Comparison of ENCODE assay signal across 11 cellular contexts in the genomic region with DNA sequence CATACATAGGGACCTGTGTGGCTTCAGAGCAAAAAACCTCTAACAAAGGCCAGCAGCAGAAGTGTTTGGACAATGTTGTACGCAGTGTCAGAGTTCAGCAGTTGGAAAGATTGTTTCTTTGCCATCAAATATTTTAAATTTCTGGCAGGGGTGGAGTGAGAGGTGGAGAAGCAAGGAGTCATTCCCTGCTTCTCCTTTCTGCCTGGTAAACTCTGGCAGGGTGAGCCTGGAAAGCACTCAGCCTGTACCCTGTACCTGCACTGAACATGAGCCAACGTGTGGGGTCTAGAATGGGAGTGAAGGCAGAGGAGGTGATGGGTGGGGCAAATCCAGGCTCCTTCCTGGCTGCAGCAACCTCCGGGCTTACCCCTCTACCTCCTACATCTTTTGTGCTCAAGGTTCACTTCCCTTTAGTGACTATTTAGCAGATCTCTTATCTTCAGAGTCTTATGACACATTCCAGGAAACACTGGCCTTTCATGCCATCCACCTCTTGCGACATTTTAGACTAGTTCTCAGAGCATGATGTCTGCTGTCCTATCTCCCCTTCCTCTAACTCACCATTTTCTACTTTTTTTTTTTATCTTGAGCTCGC.
DNase-seq lines count a peak whose midpoint lies in the region; ATAC-seq and TF ChIP-seq lines count a peak whose summit lies in the region.
"Had no signal": no experiment of that assay in that cellular context is flagged by ENCODE, and none has a peak within 500 bp of the region (broad histone marks: within the 10 kb centered on the region; RNA-seq: fewer than 3 reads in every experiment).

No MANE protein-coding gene starts in this region.

- H3K79me2 ChIP-seq in GM23248 (ENCODE audit: insufficient read depth): no peaks in the 10 kb centered on the region

- H3F3A ChIP-seq in GM23248 (ENCODE audit: insufficient read depth): peaks cover 13% of the 10 kb centered on the region; the same call in 1 of the 2 replicates

- H3K4me3 ChIP-seq in GM23248: no peak overlapping the region
- no peak overlapping the region for H3K4me3 ChIP-seq in fibroblast of the aortic adventitia (ENCODE audit: low read depth, low read length)
- no peak overlapping the region for H3K4me3 ChIP-seq in gastrocnemius medialis

- H2AFZ ChIP-seq in GM23248: no peak overlapping the region

- H3K9me3 ChIP-seq in GM23248 (ENCODE audit: low read depth): no peaks in the 10 kb centered on the region
- no peaks in the 10 kb centered on the region for H3K9me3 ChIP-seq in gastrocnemius medialis

- 88 to 89% methylated on average over 5 of the region's 5 CpGs for WGBS in GM23248 (ENCODE audit: low coverage in 1 of 2, low lambda C conversion rate in 2 of 2, missing lambda C conversion rate in 2 of 2), 2 experiments

- in situ Hi-C loops in GM23248 (cut with MboI): no loop called here
- in situ Hi-C loops in gastrocnemius medialis (cut with MboI; ENCODE audit: low sequenced_read_pairs in 4 of 4): no loop called here

- no peak for ATAC-seq in gastrocnemius medialis
- ATAC-seq: stimulated activated naive CD8-positive, alpha-beta T cell treated with anti-CD3 and anti-CD28 coated beads, Interleukin-15, Interleukin-2, amounts not matched to agents 100 U/mL and 50 U/mL, for 24 hours had no signal

- peaks cover 26% of the 10 kb centered on the region for H3K4me1 ChIP-seq in GM23248 (ENCODE audit: insufficient read depth)
- peaks cover 30 to 32% of the 10 kb centered on the region in 2 donors for H3K4me1 ChIP-seq in gastrocnemius medialis

- intact Hi-C loops in gastrocnemius medialis (cut with DNase I; ENCODE audit: low total_unique reads): loop anchor here (5.0 kb wide), 2 partner anchors 278 to 293 kb away; no protein-coding TSS in a partner anchor

- H3K36me3 ChIP-seq in GM23248 (ENCODE audit: low read depth) (no peaks in the 10 kb centered on the region), gastrocnemius medialis (no peaks in the 10 kb centered on the region)

- H3K4me2 ChIP-seq in GM23248 (ENCODE audit: unreplicated experiment): no peak overlapping the region

- no peak overlapping the region for H3K27ac ChIP-seq in GM23248
- H3K27ac ChIP-seq in gastrocnemius medialis: peak overlapping the region; percentile 74 to 82 (median 78)

- H3K27me3 ChIP-seq in GM23248 (replicated peaks; ENCODE audit: insufficient read depth) (no peaks in the 10 kb centered on the region), gastrocnemius medialis (no peaks in the 10 kb centered on the region)

- TF ChIP-seq POLR2A in gastrocnemius medialis (IDR thresholded peaks at IDR 0.05): no peak

- no peak overlapping the region for H3K9ac ChIP-seq in GM23248

- DNase-seq in GM23248 (peak; percentile 10), OCI-M1 (lab: John Stamatoyannopoulos, UW) (peak; percentile 90), fibroblast of the aortic adventitia (ENCODE audit: low read depth) (peak; percentile 60), gastrocnemius medialis (no peak), NCI-H128 (lab: John Stamatoyannopoulos, UW; ENCODE audit: unreplicated experiment) (no peak), dedifferentiated amniotic fluid mesenchymal stem cell (ENCODE audit: extremely low spot score) (no peak), NCI-H1436 treated with DMSO at 0.1 percent for 48 hours (lab: John Stamatoyannopoulos, UW) (no peak), middle frontal gyrus (ENCODE audit: extremely low spot score, low spot score) (no peak)
- DNase-seq: CD8-positive, alpha-beta memory T cell; NCI-H526; stimulated activated naive CD8-positive, alpha-beta T cell treated with anti-CD3 and anti-CD28 coated beads, Interleukin-15, Interleukin-2, amounts not matched to agents 100 U/mL and 50 U/mL, for 24 hours had no signal

- H3K9me2 ChIP-seq in GM23248 (ENCODE audit: insufficient read depth): no peaks in the 10 kb centered on the region

- H4K20me1 ChIP-seq in GM23248 (ENCODE audit: insufficient read depth): no peaks in the 10 kb centered on the region

- no peak for TF ChIP-seq CTCF in fibroblast of the aortic adventitia (IDR thresholded peaks at IDR 0.05; ENCODE audit: insufficient read depth, low read length)
- TF ChIP-seq CTCF in gastrocnemius medialis (IDR thresholded peaks at IDR 0.05 in 4 of 5, conservative IDR thresholded peaks at IDR 0.05 in 1 of 5): no peak

Comparison
In these comparisons a context has a peak if more than half of its experiments do, and no peak if none do; other contexts are left out.
1. DNase-seq: peak in GM23248 (single experiment), OCI-M1 (single experiment) and fibroblast of the aortic adventitia (single experiment); none in gastrocnemius medialis (0 of 2), NCI-H128 (single experiment), dedifferentiated amniotic fluid mesenchymal stem cell (single experiment), NCI-H1436 treated with DMSO at 0.1 percent for 48 hours (single experiment) and middle frontal gyrus (single experiment).